ENCODE assay signal across 10 cellular contexts in the genomic region with DNA sequence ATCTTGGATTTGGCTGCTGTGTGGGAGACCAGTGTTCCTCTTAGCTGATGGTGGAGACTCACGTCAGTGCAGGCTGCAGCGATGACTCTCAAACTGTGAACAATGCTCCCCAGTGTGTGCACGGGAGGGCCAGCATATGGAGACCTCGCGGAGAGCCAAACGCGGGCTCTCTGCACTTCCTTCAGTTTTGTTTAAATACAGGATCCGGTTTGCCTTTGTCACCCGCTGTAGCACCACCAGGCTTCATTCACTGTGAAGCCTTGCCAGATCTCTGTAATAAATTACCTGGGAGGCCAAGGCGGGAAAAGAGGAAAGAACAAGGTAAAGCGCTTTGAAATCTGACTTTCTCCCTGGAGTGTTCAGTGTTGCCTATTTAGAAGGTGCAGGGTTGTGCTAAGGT. TPM values are rescaled to one million over a fixed set of nuclear protein-coding genes. Genes with fewer than 3 reads are reported as not detected.
A peak's percentile ranks its signal among the peaks of the same experiment; 100 is the strongest.
DNase-seq lines count a peak whose midpoint lies in the region; TF ChIP-seq lines count a peak whose summit lies in the region.
"Had no signal": no experiment of that assay in that cellular context is flagged by ENCODE, and none has a peak within 500 bp of the region (broad histone marks: within the 10 kb centered on the region; RNA-seq: fewer than 3 reads in every experiment).

No MANE protein-coding gene starts in this region.

- H3K4me1 Mint-ChIP-seq in activated naive CD8-positive, alpha-beta T cell treated with anti-CD3 and anti-CD28 coated beads for 36 hours, result peaks cover 5% of the 10 kb centered on the region

- no peaks in the 10 kb centered on the region for H3K9me3 Mint-ChIP-seq in activated naive CD8-positive, alpha-beta T cell treated with anti-CD3 and anti-CD28 coated beads for 36 hours
- H3K9me3 Mint-ChIP-seq: activated T-helper 1 cell treated with anti-CD3 and anti-CD28 coated beads, Interleukin-12 subunit alpha, Interleukin-12 subunit beta, Interleukin-2, Interleukin-4 antibody, amounts not matched to agents 30 ng/mL and 10 ng/mL and 1 ng/mL, durations not matched to agents 14 hours and 24 hours and 36 hours had no signal

- H3K36me3 Mint-ChIP-seq in activated naive CD8-positive, alpha-beta T cell treated with anti-CD3 and anti-CD28 coated beads for 36 hours, result no peaks in the 10 kb centered on the region

- DNase-seq in DMS153 treated with DMSO at 0.1 percent for 48 hours (lab: John Stamatoyannopoulos, UW; ENCODE audit: unreplicated experiment), result peak; percentile 83
- peak; percentile 70 for DNase-seq in NCI-H146 treated with DMSO at 0.1 percent for 48 hours (lab: John Stamatoyannopoulos, UW; ENCODE audit: unreplicated experiment)
- DNase-seq in cardiac fibroblast (ENCODE audit: low read depth in 2 of 2), result peak; percentile 68 to 69
- peak; percentile 3 for DNase-seq in midbrain (lab: John Stamatoyannopoulos, UW)
- no peak for DNase-seq in activated T-cell treated with anti-CD3 and anti-CD28 coated beads for 4 hours
- no peak for DNase-seq in NCI-H1048 (lab: John Stamatoyannopoulos, UW)
- DNase-seq in activated CD8-positive, alpha-beta memory T cell treated with anti-CD3 and anti-CD28 coated beads, Interleukin-2, amount 50 U/mL, for 48 hours, result no peak
- no peak for DNase-seq in activated naive CD8-positive, alpha-beta T cell treated with anti-CD3 and anti-CD28 coated beads for 36 hours

- TF ChIP-seq CTCF in cardiac fibroblast (IDR thresholded peaks at IDR 0.05; ENCODE audit: low read depth, low read length), result no peak

- H3K4me3 Mint-ChIP-seq in activated naive CD8-positive, alpha-beta T cell treated with anti-CD3 and anti-CD28 coated beads for 36 hours, result no peak overlapping the region
- H3K4me3 Mint-ChIP-seq: activated T-helper 1 cell treated with anti-CD3 and anti-CD28 coated beads, Interleukin-12 subunit alpha, Interleukin-12 subunit beta, Interleukin-2, Interleukin-4 antibody, amounts not matched to agents 30 ng/mL and 10 ng/mL and 1 ng/mL, durations not matched to agents 14 hours and 24 hours and 36 hours had no signal

- peaks cover 18% of the 10 kb centered on the region for H3K27me3 Mint-ChIP-seq in activated naive CD8-positive, alpha-beta T cell treated with anti-CD3 and anti-CD28 coated beads for 36 hours

- no peak overlapping the region for H3K27ac Mint-ChIP-seq in activated naive CD8-positive, alpha-beta T cell treated with anti-CD3 and anti-CD28 coated beads for 36 hours
- H3K27ac Mint-ChIP-seq: activated T-helper 1 cell treated with anti-CD3 and anti-CD28 coated beads, Interleukin-12 subunit alpha, Interleukin-12 subunit beta, Interleukin-2, Interleukin-4 antibody, amounts not matched to agents 30 ng/mL and 10 ng/mL and 1 ng/mL, durations not matched to agents 14 hours and 24 hours and 36 hours had no signal

- H3K4me3 ChIP-seq in cardiac fibroblast (replicated peaks in 1 of 2; ENCODE audit: low read depth in 2 of 2, low read length in 2 of 2), result no peak overlapping the region
- H3K4me3 ChIP-seq: ascending aorta had no signal

RNA-seq across cellular contexts. Expression of gene TMEM14A, which starts 30.7 kb away (rescaled TPM):
- total RNA-seq in activated naive CD8-positive, alpha-beta T cell treated with anti-CD3 and anti-CD28 coated beads for 36 hours, result 10 to 100 TPM; 19.0 to 19.6 TPM

Comparison
In these comparisons a context has a peak if more than half of its experiments do, and no peak if none do; other contexts are left out.
1. DNase-seq: peak in DMS153 treated with DMSO at 0.1 percent for 48 hours (single experiment), NCI-H146 treated with DMSO at 0.1 percent for 48 hours (single experiment), cardiac fibroblast (2 of 2) and midbrain (single experiment); none in activated T-cell treated with anti-CD3 and anti-CD28 coated beads for 4 hours (single experiment), NCI-H1048 (single experiment), activated CD8-positive, alpha-beta memory T cell treated with anti-CD3 and anti-CD28 coated beads, Interleukin-2, amount 50 U/mL, for 48 hours (single experiment) and activated naive CD8-positive, alpha-beta T cell treated with anti-CD3 and anti-CD28 coated beads for 36 hours (single experiment).